ENCODE assay signal across 8 cellular contexts in genomic region chr3:11379238-11379823, GRCh38.
DNase-seq lines count a peak whose midpoint lies in the region; ATAC-seq, FAIRE-seq and TF ChIP-seq lines count a peak whose summit lies in the region.

No MANE protein-coding gene starts in this region.

- peak; percentile 47 for FAIRE-seq in kidney (lab: Jason Lieb, UNC)

- intact Hi-C loops in kidney (cut with DNase I) = loop anchor here (10.0 kb wide), 1 partner anchor 445 kb away; no protein-coding TSS in a partner anchor
- intact Hi-C loops in tibial artery (cut with DNase I; ENCODE audit: low total_unique reads) = loop anchor here (5.0 kb wide), 1 partner anchor 428 kb away; no protein-coding TSS in a partner anchor

- peaks cover 0 to 4% of the 10 kb centered on the region in 2 donors for H3K4me1 ChIP-seq in kidney (ENCODE audit: control insufficient read depth in 1 of 2, insufficient read depth in 1 of 2, low read depth in 1 of 2, low read length in 2 of 2)
- peaks cover 0 to 15% (median 5%) of the 10 kb centered on the region in 4 donors for H3K4me1 ChIP-seq in tibial artery

- peak; percentile 47 for DNase-seq in SIG-M5 treated with dmso at 0.1 percent for 504 hours (lab: John Stamatoyannopoulos, UW; ENCODE audit: unreplicated experiment)
- no peak for DNase-seq in SIG-M5 (lab: John Stamatoyannopoulos, UW)
- DNase-seq in NCI-H2227 (lab: John Stamatoyannopoulos, UW; ENCODE audit: unreplicated experiment) = peak; percentile 58
- DNase-seq in brain pericyte (ENCODE audit: low read depth, low spot score) = peak; percentile 63
- no peak for DNase-seq in kidney
- DNase-seq in tibial artery = no peak

- H3K36me3 ChIP-seq in kidney (ENCODE audit: control insufficient read depth in 1 of 2, insufficient read depth in 2 of 2, low read length in 2 of 2) = no peaks in the 10 kb centered on the region
- no peaks in the 10 kb centered on the region for H3K36me3 ChIP-seq in tibial artery

- no peak for ATAC-seq in GM18870 (IDR thresholded peaks at IDR 0.05; ENCODE audit: unreplicated experiment)
- ATAC-seq in GM19467 (IDR thresholded peaks at IDR 0.05; ENCODE audit: unreplicated experiment) = no peak

- H3K9me3 ChIP-seq in kidney (ENCODE audit: control insufficient read depth in 1 of 2, low read length in 2 of 2) = no peaks in the 10 kb centered on the region
- H3K9me3 ChIP-seq in tibial artery = no peaks in the 10 kb centered on the region

- H3K4me3 ChIP-seq in kidney (ENCODE audit: low read length in 2 of 2) = peak overlapping the region in 1 of 2 donors; percentile 15
- peak overlapping the region; percentile 17 to 32 for H3K4me3 ChIP-seq in tibial artery

- TF ChIP-seq CTCF in kidney (IDR thresholded peaks at IDR 0.05; ENCODE audit: borderline replicate concordance, extremely low read depth, insufficient read depth) (peak; percentile 64), tibial artery (IDR thresholded peaks at IDR 0.05) (peak; percentile 56 to 82)

- no peak overlapping the region for H3K9ac ChIP-seq in kidney (ENCODE audit: low read length in 2 of 2)

- peak overlapping the region in 1 of 2 donors; percentile 68 for H3K27ac ChIP-seq in kidney (ENCODE audit: low read depth in 2 of 2, low read length in 2 of 2)
- H3K27ac ChIP-seq in tibial artery = peak overlapping the region; percentile 63 to 68

- H3K27me3 ChIP-seq in tibial artery = no peaks in the 10 kb centered on the region

Comparison
In these comparisons a context has a peak if more than half of its experiments do, and no peak if none do; other contexts are left out.
1. DNase-seq: peak in SIG-M5 treated with dmso at 0.1 percent for 504 hours (single experiment), NCI-H2227 (single experiment) and brain pericyte (single experiment); none in SIG-M5 (single experiment), kidney (single experiment) and tibial artery (0 of 2).